12 cellular contexts compared by ENCODE assay signal in genomic region chr7:43491984-43492383, GRCh38.
A peak's percentile ranks its signal among the peaks of the same experiment; 100 is the strongest.
DNase-seq lines count a peak whose midpoint lies in the region; ATAC-seq lines count a peak whose summit lies in the region.
"Had no signal": no experiment of that assay in that cellular context is flagged by ENCODE, and none has a peak within 500 bp of the region (broad histone marks: within the 10 kb centered on the region; RNA-seq: fewer than 3 reads in every experiment).

No MANE protein-coding gene starts in this region.

- DNase-seq in COLO829 (ENCODE audit: low spot score), result peak; percentile 63
- DNase-seq in NCI-H460 (ENCODE audit: extremely low read depth, low read depth), result peak; percentile 9
- peak; percentile 14 for DNase-seq in dermis blood vessel endothelial cell
- peak; percentile 41 to 55 for DNase-seq in lung microvascular endothelial cell (ENCODE audit: low read depth in 2 of 2)
- no peak for DNase-seq in COLO668 (lab: John Stamatoyannopoulos, UW; ENCODE audit: unreplicated experiment)
- no peak for DNase-seq in NCI-H524 treated with DMSO at 0.1 percent for 48 hours (lab: John Stamatoyannopoulos, UW)
- DNase-seq in GF-D8 (lab: John Stamatoyannopoulos, UW), result no peak
- DNase-seq: activated CD8-positive, alpha-beta memory T cell treated with anti-CD3 and anti-CD28 coated beads, Interleukin-2, amount 50 U/mL, for 48 hours; activated naive CD8-positive, alpha-beta T cell treated with anti-CD3 and anti-CD28 coated beads for 36 hours; C1 segment of cervical spinal cord; stimulated activated naive CD4-positive, alpha-beta T cell had no signal

- no peak for ATAC-seq in HG03439 (IDR thresholded peaks at IDR 0.05; ENCODE audit: unreplicated experiment)

Comparison
In these comparisons a context has a peak if more than half of its experiments do, and no peak if none do; other contexts are left out.
1. DNase-seq: peak in COLO829 (single experiment), NCI-H460 (single experiment), dermis blood vessel endothelial cell (single experiment) and lung microvascular endothelial cell (2 of 2); none in COLO668 (single experiment), NCI-H524 treated with DMSO at 0.1 percent for 48 hours (single experiment) and GF-D8 (single experiment).